ENCODE assay signal across 2 cellular contexts in the genomic region with DNA sequence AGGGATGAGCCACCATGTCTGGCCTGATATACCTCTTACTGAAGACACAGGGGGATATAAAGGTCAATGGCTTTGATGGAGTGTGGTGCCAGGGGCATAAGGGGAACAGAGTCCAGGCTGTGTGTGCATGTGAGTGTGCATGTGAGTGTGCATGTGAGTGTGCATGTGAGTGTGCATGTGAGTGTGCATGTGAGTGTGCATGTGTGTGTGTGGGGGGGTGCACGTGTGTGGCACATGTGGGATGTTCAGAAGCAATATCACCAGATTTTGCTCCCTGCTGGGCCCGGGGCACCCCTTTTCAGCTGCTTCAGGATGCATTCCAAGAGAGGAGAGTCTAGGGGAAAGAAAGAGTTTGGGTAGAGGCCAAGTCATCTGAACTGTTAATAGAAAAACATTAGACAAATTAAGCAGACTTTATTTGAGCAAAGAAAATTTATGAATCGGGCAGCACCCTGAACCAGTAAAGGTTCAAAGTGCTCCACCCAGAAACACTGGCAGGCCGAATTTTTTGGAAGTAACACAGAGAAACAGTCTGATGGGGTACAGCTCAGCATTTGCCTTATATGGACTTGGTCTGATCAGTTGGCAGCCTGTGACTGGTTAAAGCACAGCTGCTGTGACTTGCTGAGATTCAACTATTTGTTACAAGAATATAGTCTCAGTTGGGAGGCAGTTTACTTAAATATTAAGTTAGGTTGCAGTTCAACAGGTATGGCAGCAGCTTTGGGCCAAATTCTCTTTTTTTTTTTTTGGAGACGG.
TF ChIP-seq lines count a peak whose summit lies in the region.

No MANE protein-coding gene starts in this region.

TF ChIP-seq in HEK293, 187 proteins besides CTCF, POLR2A, EP300 and RAD21:
- TF ChIP-seq, protein P1, sequence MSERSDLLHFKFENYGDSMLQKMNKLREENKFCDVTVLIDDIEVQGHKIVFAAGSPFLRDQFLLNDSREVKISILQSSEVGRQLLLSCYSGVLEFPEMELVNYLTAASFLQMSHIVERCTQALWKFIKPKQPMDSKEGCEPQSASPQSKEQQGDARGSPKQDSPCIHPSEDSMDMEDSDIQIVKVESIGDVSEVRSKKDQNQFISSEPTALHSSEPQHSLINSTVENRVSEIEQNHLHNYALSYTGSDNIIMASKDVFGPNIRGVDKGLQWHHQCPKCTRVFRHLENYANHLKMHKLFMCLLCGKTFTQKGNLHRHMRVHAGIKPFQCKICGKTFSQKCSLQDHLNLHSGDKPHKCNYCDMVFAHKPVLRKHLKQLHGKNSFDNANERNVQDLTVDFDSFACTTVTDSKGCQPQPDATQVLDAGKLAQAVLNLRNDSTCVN (tag by site-specific recombination; optimal IDR thresholded peaks at IDR 0.05) = peak; percentile 46
- TF ChIP-seq ZFP41 (tag by site-specific recombination; IDR thresholded peaks at IDR 0.05; ENCODE audit: borderline replicate concordance) = no peak
- TF ChIP-seq, protein P2, sequence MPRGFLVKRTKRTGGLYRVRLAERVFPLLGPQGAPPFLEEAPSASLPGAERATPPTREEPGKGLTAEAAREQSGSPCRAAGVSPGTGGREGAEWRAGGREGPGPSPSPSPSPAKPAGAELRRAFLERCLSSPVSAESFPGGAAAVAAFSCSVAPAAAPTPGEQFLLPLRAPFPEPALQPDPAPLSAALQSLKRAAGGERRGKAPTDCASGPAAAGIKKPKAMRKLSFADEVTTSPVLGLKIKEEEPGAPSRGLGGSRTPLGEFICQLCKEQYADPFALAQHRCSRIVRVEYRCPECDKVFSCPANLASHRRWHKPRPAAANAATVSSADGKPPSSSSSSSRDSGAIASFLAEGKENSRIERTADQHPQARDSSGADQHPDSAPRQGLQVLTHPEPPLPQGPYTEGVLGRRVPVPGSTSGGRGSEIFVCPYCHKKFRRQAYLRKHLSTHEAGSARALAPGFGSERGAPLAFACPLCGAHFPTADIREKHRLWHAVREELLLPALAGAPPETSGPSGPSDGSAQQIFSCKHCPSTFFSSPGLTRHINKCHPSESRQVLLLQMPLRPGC (tag by site-specific recombination; IDR thresholded peaks at IDR 0.05) = no peak
- peak; percentile 97 for TF ChIP-seq ZNF549 (tag by site-specific recombination; IDR thresholded peaks at IDR 0.05)
- no peak for TF ChIP-seq ZBTB48 (tag by site-specific recombination; IDR thresholded peaks at IDR 0.05)
- TF ChIP-seq SP3 (tag by site-specific recombination; IDR thresholded peaks at IDR 0.05) = no peak

TF ChIP-seq in H1, 55 proteins besides CTCF, POLR2A, EP300 and RAD21:
- TF ChIP-seq, protein P3, sequence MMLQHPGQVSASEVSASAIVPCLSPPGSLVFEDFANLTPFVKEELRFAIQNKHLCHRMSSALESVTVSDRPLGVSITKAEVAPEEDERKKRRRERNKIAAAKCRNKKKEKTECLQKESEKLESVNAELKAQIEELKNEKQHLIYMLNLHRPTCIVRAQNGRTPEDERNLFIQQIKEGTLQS (IDR thresholded peaks at IDR 0.05; ENCODE audit: insufficient read depth, low read depth, low read length) = no peak
- TF ChIP-seq SRF (IDR thresholded peaks at IDR 0.05; ENCODE audit: low read depth, low read length) = peak; percentile 77
- no peak for TF ChIP-seq CEBPB (IDR thresholded peaks at IDR 0.05; ENCODE audit: low read depth, low read length)
- TF ChIP-seq GTF2F1 (IDR thresholded peaks at IDR 0.05; ENCODE audit: borderline replicate concordance, low read depth, low read length) = no peak
- no peak for TF ChIP-seq BCL11A (IDR thresholded peaks at IDR 0.05; ENCODE audit: low read depth in 2 of 2, low read length in 2 of 2)
- no peak for TF ChIP-seq RFX5 (IDR thresholded peaks at IDR 0.05; ENCODE audit: borderline replicate concordance, low read depth, low read length)
- no peak for TF ChIP-seq TAF7 (optimal IDR thresholded peaks at IDR 0.05; ENCODE audit: borderline replicate concordance, low read depth, low read length)
- no peak for TF ChIP-seq KDM4A (IDR thresholded peaks at IDR 0.05; ENCODE audit: low read depth, low read length, severe bottlenecking)
- no peak for TF ChIP-seq HDAC2 (IDR thresholded peaks at IDR 0.05; ENCODE audit: borderline replicate concordance in 1 of 2, low read depth in 2 of 2, low read length in 2 of 2)
- TF ChIP-seq RXRA (IDR thresholded peaks at IDR 0.05; ENCODE audit: insufficient read depth, low read depth, low read length) = no peak
- peak; percentile 90 for TF ChIP-seq ASH2L (IDR thresholded peaks at IDR 0.05; ENCODE audit: low read length)
- no peak for TF ChIP-seq RBBP5 (IDR thresholded peaks at IDR 0.05; ENCODE audit: borderline replicate concordance, low read depth, low read length)
- TF ChIP-seq KDM1A (IDR thresholded peaks at IDR 0.05; ENCODE audit: borderline replicate concordance, low read length) = no peak
- TF ChIP-seq, protein P4, sequence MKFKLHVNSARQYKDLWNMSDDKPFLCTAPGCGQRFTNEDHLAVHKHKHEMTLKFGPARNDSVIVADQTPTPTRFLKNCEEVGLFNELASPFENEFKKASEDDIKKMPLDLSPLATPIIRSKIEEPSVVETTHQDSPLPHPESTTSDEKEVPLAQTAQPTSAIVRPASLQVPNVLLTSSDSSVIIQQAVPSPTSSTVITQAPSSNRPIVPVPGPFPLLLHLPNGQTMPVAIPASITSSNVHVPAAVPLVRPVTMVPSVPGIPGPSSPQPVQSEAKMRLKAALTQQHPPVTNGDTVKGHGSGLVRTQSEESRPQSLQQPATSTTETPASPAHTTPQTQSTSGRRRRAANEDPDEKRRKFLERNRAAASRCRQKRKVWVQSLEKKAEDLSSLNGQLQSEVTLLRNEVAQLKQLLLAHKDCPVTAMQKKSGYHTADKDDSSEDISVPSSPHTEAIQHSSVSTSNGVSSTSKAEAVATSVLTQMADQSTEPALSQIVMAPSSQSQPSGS (IDR thresholded peaks at IDR 0.05; ENCODE audit: low read length) = no peak
